Comparison of ENCODE assay signal across 23 cellular contexts in genomic region chr11:16278273-16278672, GRCh38.
DNase-seq lines count a peak whose midpoint lies in the region; ATAC-seq, FAIRE-seq and TF ChIP-seq lines count a peak whose summit lies in the region.
"Had no signal": no experiment of that assay in that cellular context is flagged by ENCODE, and none has a peak within 500 bp of the region (broad histone marks: within the 10 kb centered on the region; RNA-seq: fewer than 3 reads in every experiment).

No MANE protein-coding gene starts in this region.

- H3K4me3 ChIP-seq in bronchial epithelial cell (ENCODE audit: low read depth, low read length) = no peak overlapping the region
- H3K4me3 ChIP-seq in esophagus squamous epithelium = no peak overlapping the region
- no peak overlapping the region for H3K4me3 ChIP-seq in transverse colon
- H3K4me3 ChIP-seq: SJSA1 had no signal

- TF ChIP-seq EP300 in transverse colon (IDR thresholded peaks at IDR 0.05; ENCODE audit: low read depth) = no peak

- no peak overlapping the region for H3K27ac Mint-ChIP-seq in type B pancreatic cell
- H3K27ac Mint-ChIP-seq: B cell; CD14-positive monocyte; CD8-positive, alpha-beta memory T cell had no signal

- no peak overlapping the region for H3K4me3 Mint-ChIP-seq in type B pancreatic cell
- H3K4me3 Mint-ChIP-seq: B cell; CD14-positive monocyte; CD8-positive, alpha-beta memory T cell had no signal

- DNase-seq in NCI-H1105 treated with DMSO at 0.1 percent for 48 hours (lab: John Stamatoyannopoulos, UW) = peak; percentile 85
- peak; percentile 83 for DNase-seq in bronchial epithelial cell (ENCODE audit: low read depth)
- no peak for DNase-seq in esophagus squamous epithelium (lab: John Stamatoyannopoulos, UW)
- no peak for DNase-seq in transverse colon
- DNase-seq in medulla oblongata (ENCODE audit: extremely low spot score) = no peak
- no peak for DNase-seq in type B pancreatic cell (ENCODE audit: extremely low spot score, unreplicated experiment)
- DNase-seq in Right ventricle myocardium inferior (ENCODE audit: missing footprints) = no peak
- DNase-seq: CD8-positive, alpha-beta memory T cell; Karpas-422; NCI-H1092 treated with DMSO at 0.1 percent for 48 hours; NCI-H146; NCI-H1930; NCI-H2107; NCI-H524; NCI-H82; NK-92 treated with Interleukin-12 subunit alpha and Interleukin-12 subunit beta, amount 100 ng/mL, for 24 hours; PC-3; Right ventricle myocardium superior had no signal

- H3K36me3 Mint-ChIP-seq in type B pancreatic cell = peaks cover 3% of the 10 kb centered on the region
- H3K36me3 Mint-ChIP-seq: CD14-positive monocyte; CD8-positive, alpha-beta memory T cell had no signal

- in situ Hi-C loops in transverse colon (cut with MboI; ENCODE audit: low pct_ligation_motif_present in 1 of 4, low pct_unique_long_range_greater_than_20kb in 1 of 4, low sequenced_read_pairs in 3 of 4) = no loop called here

- no peak for TF ChIP-seq POLR2A in esophagus squamous epithelium (IDR thresholded peaks at IDR 0.05)
- no peak for TF ChIP-seq POLR2A in transverse colon (IDR thresholded peaks at IDR 0.05)

- intact Hi-C loops in esophagus squamous epithelium (cut with DNase I) (no loop called here), transverse colon (cut with DNase I; ENCODE audit: low total_unique reads) (no loop called here), Right ventricle myocardium inferior (cut with DNase I) (no loop called here)

- peaks cover 4% of the 10 kb centered on the region for H3K27me3 Mint-ChIP-seq in type B pancreatic cell
- H3K27me3 Mint-ChIP-seq: B cell; CD8-positive, alpha-beta memory T cell had no signal

- no peak for FAIRE-seq in bronchial epithelial cell (lab: Jason Lieb, UNC)
- FAIRE-seq: H54, HepG2 had no signal

- no peaks in the 10 kb centered on the region for H3K4me1 Mint-ChIP-seq in type B pancreatic cell (ENCODE audit: unreplicated experiment)
- H3K4me1 Mint-ChIP-seq: B cell; CD8-positive, alpha-beta memory T cell had no signal

- H3K4me1 ChIP-seq in esophagus squamous epithelium = peaks cover 0 to 35% (median 5%) of the 10 kb centered on the region in 3 donors
- H3K4me1 ChIP-seq in transverse colon = peaks cover 0 to 26% (median 11%) of the 10 kb centered on the region in 4 donors
- H3K4me1 ChIP-seq: SJSA1 had no signal

- 29 to 58% methylated on average over 2 of the region's 2 CpGs for WGBS in esophagus squamous epithelium, 2 donors
- 31 to 67% methylated on average over 2 of the region's 2 CpGs for WGBS in transverse colon (ENCODE audit: low coverage in 1 of 2), 2 donors

- H3K27ac ChIP-seq in esophagus squamous epithelium (peak overlapping the region in 3 of 4 donors; percentile 9 to 75 (median 70)), transverse colon (peak overlapping the region; percentile 44 to 79 (median 56))
- H3K27ac ChIP-seq: SJSA1 had no signal

- TF ChIP-seq CTCF in bronchial epithelial cell (IDR thresholded peaks at IDR 0.05; ENCODE audit: insufficient read depth, low read length, severe bottlenecking) = no peak
- no peak for TF ChIP-seq CTCF in esophagus squamous epithelium (IDR thresholded peaks at IDR 0.05)
- TF ChIP-seq CTCF in transverse colon (IDR thresholded peaks at IDR 0.05) = no peak
- no peak for TF ChIP-seq CTCF in type B pancreatic cell (conservative IDR thresholded peaks at IDR 0.05)

- ATAC-seq in Right ventricle myocardium inferior = no peak
- ATAC-seq: HepG2, PC-3 had no signal

- H3K36me3 ChIP-seq in bronchial epithelial cell (ENCODE audit: control insufficient read depth, insufficient read depth, low read length) (no peaks in the 10 kb centered on the region), esophagus squamous epithelium (no peaks in the 10 kb centered on the region), transverse colon (no peaks in the 10 kb centered on the region)
- H3K36me3 ChIP-seq: SJSA1 had no signal

- no peaks in the 10 kb centered on the region for H3K9me3 Mint-ChIP-seq in type B pancreatic cell

- H3K9me3 ChIP-seq in esophagus squamous epithelium (no peaks in the 10 kb centered on the region), transverse colon (no peaks in the 10 kb centered on the region)
- H3K9me3 ChIP-seq: SJSA1 had no signal

- H3K27me3 ChIP-seq in bronchial epithelial cell (ENCODE audit: control insufficient read depth, insufficient read depth, low read length) (no peaks in the 10 kb centered on the region), esophagus squamous epithelium (no peaks in the 10 kb centered on the region), transverse colon (no peaks in the 10 kb centered on the region)
- H3K27me3 ChIP-seq: SJSA1 had no signal

Comparison
In these comparisons a context has a peak if more than half of its experiments do, and no peak if none do; other contexts are left out.
1. DNase-seq: peak in NCI-H1105 treated with DMSO at 0.1 percent for 48 hours (single experiment) and bronchial epithelial cell (single experiment); none in esophagus squamous epithelium (single experiment), transverse colon (single experiment), medulla oblongata (single experiment), type B pancreatic cell (single experiment) and Right ventricle myocardium inferior (single experiment).